ENCODE assay signal across 1 cellular context in the genomic region with DNA sequence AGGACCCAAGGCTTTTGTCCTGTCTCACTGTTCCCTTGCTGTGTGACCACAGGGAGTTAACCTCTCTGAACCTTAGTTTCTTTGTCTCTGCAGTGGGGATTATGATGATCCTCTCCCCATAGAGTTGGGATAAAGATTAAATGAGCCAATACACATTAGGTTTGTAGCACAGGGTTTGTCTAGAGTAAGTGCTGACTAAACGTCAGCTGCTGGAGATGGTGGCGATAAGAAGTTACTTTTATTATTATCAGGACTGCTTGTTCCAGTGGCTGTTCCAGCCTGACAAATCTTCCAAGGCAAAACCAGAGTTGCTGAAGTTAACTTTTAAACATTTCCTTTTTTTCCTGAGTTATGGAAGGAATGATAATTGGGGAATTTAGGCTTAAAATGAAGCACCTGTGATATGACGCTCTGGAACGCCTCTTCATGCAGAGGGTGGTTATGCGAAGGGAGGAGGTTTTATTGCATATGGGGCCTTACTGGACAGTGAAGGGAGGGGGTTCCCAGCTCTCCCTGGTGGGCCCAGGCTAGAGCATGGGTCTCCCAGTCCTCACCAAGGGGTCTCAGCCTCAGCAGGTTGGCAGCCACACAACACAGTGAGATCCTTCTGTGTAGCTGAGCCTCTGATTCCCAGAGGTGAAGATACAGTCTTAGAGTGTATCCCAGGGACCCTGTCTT.
TF ChIP-seq lines count a peak whose summit lies in the region.

No MANE protein-coding gene starts in this region.

TF ChIP-seq in GM23338, 12 proteins besides CTCF, POLR2A, EP300 and RAD21:
- TF ChIP-seq ZNF462 (CRISPR knock-in tag; IDR thresholded peaks at IDR 0.05) (no peak), POLR2AphosphoS5 (IDR thresholded peaks at IDR 0.05; ENCODE audit: low read depth) (no peak), EZH2phosphoT487 (IDR thresholded peaks at IDR 0.05; ENCODE audit: unreplicated experiment) (no peak), NANOG (IDR thresholded peaks at IDR 0.05; ENCODE audit: borderline replicate concordance) (no peak), ZNF114 (CRISPR knock-in tag; IDR thresholded peaks at IDR 0.05) (no peak)
